15 cellular contexts compared by ENCODE assay signal in genomic region chr3:14418670-14419250, GRCh38. TPM values are rescaled to one million over a fixed set of nuclear protein-coding genes. Genes with fewer than 3 reads are reported as not detected.
DNase-seq lines count a peak whose midpoint lies in the region; FAIRE-seq and TF ChIP-seq lines count a peak whose summit lies in the region.
"Had no signal": no experiment of that assay in that cellular context is flagged by ENCODE, and none has a peak within 500 bp of the region (broad histone marks: within the 10 kb centered on the region; RNA-seq: fewer than 3 reads in every experiment).

No MANE protein-coding gene starts in this region.

- no peak for TF ChIP-seq EP300 in H1 (IDR thresholded peaks at IDR 0.05; ENCODE audit: borderline replicate concordance in 1 of 2, low read depth in 2 of 2, low read length in 2 of 2)

- no peak for TF ChIP-seq RAD21 in H1 (IDR thresholded peaks at IDR 0.05 in 1 of 2, conservative IDR thresholded peaks at IDR 0.05 in 1 of 2; ENCODE audit: low read depth in 2 of 2, low read length in 2 of 2)

- H2AFZ ChIP-seq in H1 (ENCODE audit: low read length) (no peak overlapping the region), smooth muscle cell (ENCODE audit: low read depth) (no peak overlapping the region)

- POLR2A ChIA-PET in H1 (lab: Charles Lee; ENCODE audit: partially characterized antibody) = interaction anchor here (0.8 to 1.6 kb wide), 4 partner anchors 12 to 134 kb away, joined by 3 to 7 read pairs (median 4); partner anchors contain the start of gene SLC6A6

- H3K14ac ChIP-seq in H1 (ENCODE audit: insufficient read length) = no peak overlapping the region

- no peak overlapping the region for H2BK15ac ChIP-seq in H1 (ENCODE audit: low read length)

- peaks cover 18% of the 10 kb centered on the region for H3K36me3 Mint-ChIP-seq in Calu3 (ENCODE audit: insufficient read depth, unreplicated experiment)
- H3K36me3 Mint-ChIP-seq in nephron (ENCODE audit: low read depth) = peaks cover 27% of the 10 kb centered on the region
- peaks cover 14% of the 10 kb centered on the region for H3K36me3 Mint-ChIP-seq in osteocyte (ENCODE audit: unreplicated experiment)

- intact Hi-C loops in Calu3 (cut with micrococcal nuclease; ENCODE audit: unreplicated experiment) = no loop called here
- intact Hi-C loops in lower leg skin (cut with DNase I; ENCODE audit: low total_unique reads) = no loop called here

- H3K4me2 ChIP-seq in H1 (ENCODE audit: insufficient read depth in 1 of 2, low read depth in 2 of 2, low read length in 2 of 2) (no peak overlapping the region), smooth muscle cell (no peak overlapping the region)

- TF ChIP-seq CTCF in Calu3 (IDR thresholded peaks at IDR 0.05; ENCODE audit: unreplicated experiment) (no peak), NB4 (IDR thresholded peaks at IDR 0.05; ENCODE audit: low read depth, low read length) (no peak), H1 (IDR thresholded peaks at IDR 0.05; ENCODE audit: control extremely low read depth in 1 of 3, insufficient read depth in 1 of 3, low read depth in 1 of 3, low read length in 3 of 3) (no peak), nephron (IDR thresholded peaks at IDR 0.05; ENCODE audit: unreplicated experiment in 3 of 3) (no peak), osteocyte (IDR thresholded peaks at IDR 0.05) (no peak), lower leg skin (IDR thresholded peaks at IDR 0.05) (no peak), smooth muscle cell (IDR thresholded peaks at IDR 0.05; ENCODE audit: borderline replicate concordance, insufficient read depth, poor library complexity, severe bottlenecking) (no peak)

- no peaks in the 10 kb centered on the region for H3K27me3 ChIP-seq in H1 (replicated peaks in 1 of 4; ENCODE audit: control insufficient read depth in 3 of 4, extremely low read depth in 1 of 4, insufficient read depth in 3 of 4, low read length in 3 of 4)
- H3K27me3 ChIP-seq in smooth muscle cell (ENCODE audit: low read depth) = no peaks in the 10 kb centered on the region

- no peak overlapping the region for H4K91ac ChIP-seq in H1 (replicated peaks; ENCODE audit: insufficient read length, low read length)

- no peaks in the 10 kb centered on the region for H3K23me2 ChIP-seq in H1 (ENCODE audit: low read depth, low read length)

- no peak overlapping the region for H3K56ac ChIP-seq in H1 (replicated peaks; ENCODE audit: insufficient read length, low read depth, low read length)

- no peak overlapping the region for H3K4ac ChIP-seq in H1 (replicated peaks; ENCODE audit: insufficient read length, low read depth, low read length)

- H4K5ac ChIP-seq in H1 (ENCODE audit: insufficient read length, low read depth, low read length) = no peak overlapping the region

- H4K20me1 ChIP-seq in H1 (replicated peaks in 1 of 2; ENCODE audit: control insufficient read depth in 1 of 2, insufficient read depth in 2 of 2, low read length in 2 of 2) (peaks cover 11 to 48% of the 10 kb centered on the region in 2 experiments), smooth muscle cell (ENCODE audit: low read depth) (peaks cover 3% of the 10 kb centered on the region)

- BruUV-seq in Calu3 (replicated peaks; lab: Mats Ljungman, UMichigan) = no TSS peak

- H3K4me3 ChIP-seq in NB4 (ENCODE audit: low read depth, low read length) (no peak overlapping the region), H1 (ENCODE audit: extremely low read depth in 1 of 4, insufficient read depth in 2 of 4, low read depth in 3 of 4, low read length in 4 of 4) (no peak overlapping the region), lower leg skin (ENCODE audit: low read depth, poor library complexity, severe bottlenecking) (no peak overlapping the region), smooth muscle cell (no peak overlapping the region)

- H2BK5ac ChIP-seq in H1 (ENCODE audit: low read depth, low read length) = no peak overlapping the region

- no peak overlapping the region for H4K8ac ChIP-seq in H1 (ENCODE audit: extremely low read depth, insufficient read depth, low read length)

- H3F3A ChIP-seq in smooth muscle cell (ENCODE audit: low read depth) = peaks cover 4% of the 10 kb centered on the region

- H2BK12ac ChIP-seq in H1 (ENCODE audit: low read depth, low read length) = 0 out of 2 replicates have a peak overlapping the region, but pooled peaks have one; percentile 6

- no peaks in the 10 kb centered on the region for H3K9me3 ChIP-seq in H1 (ENCODE audit: insufficient read depth in 2 of 2, low read depth in 1 of 2, low read length in 1 of 2)
- no peaks in the 10 kb centered on the region for H3K9me3 ChIP-seq in smooth muscle cell (replicated peaks; ENCODE audit: low read depth)

- peaks cover 19% of the 10 kb centered on the region for H3K79me1 ChIP-seq in H1 (ENCODE audit: low read depth, low read length)

- H2BK120ac ChIP-seq in H1 (replicated peaks; ENCODE audit: low read depth, low read length) = no peak overlapping the region

- H3K23ac ChIP-seq in H1 (ENCODE audit: insufficient read length) = no peak overlapping the region

- H2AK5ac ChIP-seq in H1 (ENCODE audit: low read depth, low read length) = no peak overlapping the region

- H3K9ac ChIP-seq in H1 (replicated peaks in 1 of 4; ENCODE audit: extremely low read depth in 1 of 4, low read depth in 3 of 4, low read length in 3 of 4) = 0 out of 7 replicates have a peak overlapping the region, but pooled peaks of 2 of the 4 experiments have one; percentile 4 to 8
- no peak overlapping the region for H3K9ac ChIP-seq in smooth muscle cell (ENCODE audit: low read depth)

- FAIRE-seq in H1 (lab: Jason Lieb, UNC) = no peak
- FAIRE-seq: bronchial epithelial cell had no signal

- H3K27ac ChIP-seq in H1 (ENCODE audit: low read depth, low read length) (no peak overlapping the region), smooth muscle cell (ENCODE audit: low read depth) (no peak overlapping the region)

- H3K18ac ChIP-seq in H1 (ENCODE audit: extremely low read depth, low read length) = peak overlapping the region; percentile 63; the same call in 1 of the 2 replicates

- WGBS in H1 (ENCODE audit: extremely low coverage in 1 of 2, insufficient coverage in 1 of 2, insufficient read length in 1 of 2, insufficient replicate concordance in 2 of 2, low coverage in 1 of 2, low lambda C conversion rate in 2 of 2, missing lambda C conversion rate in 1 of 2), 2 experiments = 93% methylated on average over 8 of the region's 8 CpGs; no CpG with 5 or more reads in 1 of the 2 experiments
- 76 to 82% methylated on average over 8 of the region's 8 CpGs for WGBS in lower leg skin, 2 donors
- 69% methylated on average over 8 of the region's 8 CpGs for WGBS in smooth muscle cell (ENCODE audit: low lambda C conversion rate)

- H3K4me1 ChIP-seq in H1 (replicated peaks in 1 of 4; ENCODE audit: control insufficient read depth in 3 of 4, insufficient read depth in 4 of 4, low read length in 3 of 4) (peaks cover 20 to 43% (median 21%) of the 10 kb centered on the region in 4 experiments), smooth muscle cell (ENCODE audit: low read depth) (peaks cover 8% of the 10 kb centered on the region)

- H3K27ac Mint-ChIP-seq in Calu3 (ENCODE audit: unreplicated experiment) = peak overlapping the region; percentile 67
- peak overlapping the region; percentile 23 to 94 (median 91) for H3K27ac Mint-ChIP-seq in nephron
- H3K27ac Mint-ChIP-seq in osteocyte (ENCODE audit: unreplicated experiment) = no peak overlapping the region

- CTCF ChIA-PET in Calu3 (lab: Charles Lee) (interaction anchor here (1.1 kb wide), 1 partner anchor 13 kb away, joined by 3 read pairs; no protein-coding TSS in a partner anchor), H1 (lab: Charles Lee; ENCODE audit: partially characterized antibody) (interaction anchor here (1.0 to 2.0 kb wide), 3 partner anchors 17 to 215 kb away, joined by 3 to 5 read pairs (median 4); no protein-coding TSS in a partner anchor)

- no peak overlapping the region for H2BK20ac ChIP-seq in H1 (ENCODE audit: low read length)

- no peaks in the 10 kb centered on the region for H3K27me3 Mint-ChIP-seq in Calu3 (ENCODE audit: unreplicated experiment)
- peaks cover 27% of the 10 kb centered on the region for H3K27me3 Mint-ChIP-seq in nephron (ENCODE audit: low read depth)
- H3K27me3 Mint-ChIP-seq in osteocyte (ENCODE audit: unreplicated experiment) = no peaks in the 10 kb centered on the region
- H3K27me3 Mint-ChIP-seq: activated T-cell treated with anti-CD3 and anti-CD28 coated beads, Interleukin-2, amount 50 U/mL, for 24 hours had no signal

- H3K9me3 Mint-ChIP-seq in Calu3 (ENCODE audit: low read depth, unreplicated experiment) = no peaks in the 10 kb centered on the region
- H3K9me3 Mint-ChIP-seq in nephron = no peaks in the 10 kb centered on the region
- H3K9me3 Mint-ChIP-seq in osteocyte (ENCODE audit: unreplicated experiment) = no peaks in the 10 kb centered on the region
- H3K9me3 Mint-ChIP-seq: activated T-cell treated with anti-CD3 and anti-CD28 coated beads, Interleukin-2, amount 50 U/mL, for 24 hours had no signal

- DNase-seq in Calu3 (peak; percentile 68), NB4 (ENCODE audit: low read depth) (peak; percentile 77), H1 (ENCODE audit: low read depth in 1 of 2, low spot score in 2 of 2) (no peak), osteocyte (ENCODE audit: extremely low spot score, unreplicated experiment) (no peak), lower leg skin (ENCODE audit: low spot score in 2 of 2) (no peak), AG08395 (ENCODE audit: low spot score) (no peak), smooth muscle cell (lab: John Stamatoyannopoulos, UW; ENCODE audit: unreplicated experiment) (no peak)
- DNase-seq: activated T-cell treated with anti-CD3 and anti-CD28 coated beads, Interleukin-2, amount 50 U/mL, for 24 hours; C1 segment of cervical spinal cord; HCEC 1CT; NCI-H1105 treated with DMSO at 0.1 percent for 48 hours; occipital lobe; stimulated activated CD4-positive, alpha-beta T cell treated with anti-CD3 and anti-CD28 coated beads, Interleukin-4, amount 100 ng/mL, for 1 hour had no signal

- TF ChIP-seq POLR2A in NB4 (IDR thresholded peaks at IDR 0.05; ENCODE audit: extremely low read depth, insufficient read length) (no peak), H1 (IDR thresholded peaks at IDR 0.05; ENCODE audit: control extremely low read depth in 1 of 2, low read depth in 2 of 2, low read length in 2 of 2) (no peak), lower leg skin (IDR thresholded peaks at IDR 0.05) (no peak)

- peaks cover 47% of the 10 kb centered on the region for H3K4me1 Mint-ChIP-seq in Calu3 (ENCODE audit: low read depth, unreplicated experiment)
- peaks cover 12% of the 10 kb centered on the region for H3K4me1 Mint-ChIP-seq in nephron
- H3K4me1 Mint-ChIP-seq in osteocyte (ENCODE audit: unreplicated experiment) = peaks cover 34% of the 10 kb centered on the region

- H3K4me3 Mint-ChIP-seq in Calu3 (ENCODE audit: low read depth, unreplicated experiment) (peak overlapping the region; percentile 29), nephron (no peak overlapping the region), osteocyte (ENCODE audit: unreplicated experiment) (no peak overlapping the region)
- H3K4me3 Mint-ChIP-seq: activated T-cell treated with anti-CD3 and anti-CD28 coated beads, Interleukin-2, amount 50 U/mL, for 24 hours had no signal

- peaks cover 0 to 77% of the 10 kb centered on the region in 2 experiments; a peak in 2 of 4 replicates for H3K79me2 ChIP-seq in H1 (ENCODE audit: control insufficient read depth in 1 of 2, insufficient read depth in 2 of 2, low read length in 2 of 2)
- no peaks in the 10 kb centered on the region for H3K79me2 ChIP-seq in smooth muscle cell (ENCODE audit: low read depth)

- H3K36me3 ChIP-seq in H1 (ENCODE audit: control insufficient read depth in 2 of 4, insufficient read depth in 4 of 4, low read length in 3 of 4) (peaks cover 0 to 11% (median 6%) of the 10 kb centered on the region in 4 experiments; a peak in 4 of 8 replicates), smooth muscle cell (ENCODE audit: low read depth) (no peaks in the 10 kb centered on the region)

RNA-seq across cellular contexts. Expression of gene SLC6A6, which starts 16.4 kb away (rescaled TPM):
- total RNA-seq in Calu3 (2022) (46.3 and 48.3 TPM in 2 replicates), osteocyte (37.2 and 41.9 TPM in 2 replicates), lower leg skin (100 to 1,000 TPM in 1 of 4 donors, 10 to 100 TPM in 3; 34.4 to 166 (median 55.2) TPM), smooth muscle cell (11.7 and 13.9 TPM in 2 replicates)
- total RNA-seq in H1 (2021; fragmentation: NEBNext Ultra II Directional; extraction: Animal tissue kit (Norgen Biotek cat#: 25700)) = 140 and 144 TPM in 2 replicates
- polyA plus RNA-seq in H1 (2011; rRNA removed) (66.2 and 77.8 TPM in 2 replicates), smooth muscle cell (8.5 and 9.4 TPM in 2 replicates)
- polyA plus RNA-seq in H1 (2011; cell fraction: cytosol; rRNA removed) = 69.0 TPM
- 164 TPM for polyA plus RNA-seq in H1 (2011; cell fraction: nucleus; rRNA removed)
- 61.4 to 78.1 TPM (median 74.2 TPM) in 4 replicates for polyA plus RNA-seq in H1 (2012, experiment 1 of 2)
- 45.2 TPM for polyA plus RNA-seq in H1 (2012, experiment 2 of 2)
- 158 TPM for polyA plus RNA-seq in H1 (2013, experiment 1 of 2)
- 135 TPM for polyA plus RNA-seq in H1 (2013, experiment 2 of 2)
- polyA minus RNA-seq in H1 (2011; rRNA and poly(A)+ RNA removed) = 242 and 245 TPM in 2 replicates
- polyA minus RNA-seq in H1 (2011; cell fraction: cytosol; rRNA and poly(A)+ RNA removed) = 135 TPM
- 104 TPM for polyA minus RNA-seq in H1 (2011; cell fraction: nucleus; rRNA and poly(A)+ RNA removed)

Comparison
In these comparisons a context has a peak if more than half of its experiments do, and no peak if none do; other contexts are left out.
1. DNase-seq: peak in Calu3 (single experiment) and NB4 (single experiment); none in H1 (0 of 2), osteocyte (single experiment), lower leg skin (0 of 2), AG08395 (single experiment) and smooth muscle cell (single experiment).